ENCODE assay signal across 19 cellular contexts in genomic region chr1:57844382-57844980, GRCh38.
"Had no signal": no experiment of that assay in that cellular context is flagged by ENCODE, and none has a peak within 500 bp of the region (broad histone marks: within the 10 kb centered on the region; RNA-seq: fewer than 3 reads in every experiment).

No MANE protein-coding gene starts in this region.

- ATAC-seq: heart left ventricle; left lobe of liver; mucosa of descending colon; naive thymus-derived CD8-positive, alpha-beta T cell; psoas muscle; sciatic nerve; stimulated activated naive B cell treated with anti-CD40 and anti-IgM and Interleukin-4, amounts not matched to agents 10 μg/mL and 1 μg/mL and 100 μg/mL, for 72 hours; stimulated activated naive CD8-positive, alpha-beta T cell treated with anti-CD3 and anti-CD28 coated beads, Interleukin-15, amount 100 ng/mL, for 72 hours; upper lobe of right lung had no signal

- H3K4me3 ChIP-seq: heart left ventricle, mucosa of descending colon, psoas muscle, skin epidermis, testis, tibial nerve, upper lobe of right lung, vagina had no signal

- H3K9me3 ChIP-seq: neutrophil, psoas muscle, testis had no signal

- H3K27ac ChIP-seq: heart left ventricle, neutrophil, psoas muscle, skin epidermis, testis, tibial nerve, upper lobe of right lung, vagina had no signal

- DNase-seq: effector memory CD4-positive, alpha-beta T cell; heart left ventricle; kidney glomerular epithelial cell; mucosa of descending colon; naive thymus-derived CD8-positive, alpha-beta T cell; psoas muscle; retina; stimulated activated CD4-positive, alpha-beta T cell treated with anti-CD3 and anti-CD28 coated beads, Interleukin-2, amount 100 ng/mL, for 24 hours; stimulated activated CD4-positive, alpha-beta T cell treated with anti-CD3 and anti-CD28 coated beads, Interleukin-4, amount 100 ng/mL, for 4 hours; stimulated activated naive B cell treated with anti-CD40 and anti-IgM and Interleukin-4, amounts not matched to agents 10 μg/mL and 1 μg/mL and 100 μg/mL, for 72 hours; stimulated activated naive CD8-positive, alpha-beta T cell treated with anti-CD3 and anti-CD28 coated beads, Interleukin-15, amount 100 ng/mL, for 72 hours; testis; upper lobe of right lung had no signal

- H3K4me1 ChIP-seq: heart left ventricle, psoas muscle, testis, tibial nerve, upper lobe of right lung, vagina had no signal

- H3K27me3 ChIP-seq: heart left ventricle, neutrophil, testis, tibial nerve, upper lobe of right lung, vagina had no signal

- H3K36me3 ChIP-seq: heart left ventricle, neutrophil, tibial nerve, upper lobe of right lung, vagina had no signal
